29 cellular contexts compared by ENCODE assay signal in genomic region chr5:11803436-11803835, GRCh38.
"Had no signal": no experiment of that assay in that cellular context is flagged by ENCODE, and none has a peak within 500 bp of the region (broad histone marks: within the 10 kb centered on the region; RNA-seq: fewer than 3 reads in every experiment).

No MANE protein-coding gene starts in this region.

- H3K4me1 ChIP-seq: heart right ventricle, lower lobe of right lung, parathyroid adenoma, psoas muscle, sigmoid colon, upper lobe of left lung, vagina had no signal

- H3K79me2 ChIP-seq: parathyroid adenoma had no signal

- DNase-seq: activated CD4-positive, alpha-beta T cell treated with anti-CD3 and anti-CD28 coated beads for 1 hour; activated CD4-positive, alpha-beta T cell treated with anti-CD3 and anti-CD28 coated beads, Interleukin-2, amount 50 U/mL, for 1 hour; activated CD8-positive, alpha-beta T cell treated with anti-CD3 and anti-CD28 coated beads for 36 hours; activated gamma-delta T cell treated with Interleukin-2 at 50 U/mL for 16 hours; activated naive CD4-positive, alpha-beta T cell treated with anti-CD3 and anti-CD28 coated beads, Interleukin-2, amount 50 U/mL, for 16 hours; activated T-cell treated with anti-CD3 and anti-CD28 coated beads, Interleukin-2, amount 50 U/mL, for 4 hours; amniotic stem cell; caudate nucleus; foreskin fibroblast; heart right ventricle; lower lobe of right lung; mesenchymal stem cell; naive thymus-derived CD8-positive, alpha-beta T cell; occipital lobe; psoas muscle; sigmoid colon; small intestine; stimulated activated CD4-positive, alpha-beta T cell treated with anti-CD3 and anti-CD28 coated beads, Interleukin-4, amount 100 ng/mL, for 24 hours; stimulated activated CD8-positive, alpha-beta memory T cell treated with anti-CD3 and anti-CD28 coated beads, Interleukin-4, amount 100 ng/mL, for 48 hours; stimulated activated naive CD8-positive, alpha-beta T cell treated with anti-CD3 and anti-CD28 coated beads, Interleukin-15, amount 100 ng/mL, for 72 hours; substantia nigra; T1000; upper lobe of left lung had no signal

- ATAC-seq: activated CD8-positive, alpha-beta T cell treated with anti-CD3 and anti-CD28 coated beads for 36 hours; activated T-cell treated with anti-CD3 and anti-CD28 coated beads, Interleukin-2, amount 50 U/mL, for 4 hours; activated T-helper 17 cell treated with anti-CD3 and anti-CD28 coated beads, Interleukin-2, amount 50 U/mL, for 72 hours; esophagus mucosa; heart right ventricle; lower lobe of right lung; naive thymus-derived CD8-positive, alpha-beta T cell; psoas muscle; stimulated activated memory B cell treated with anti-CD40 and anti-IgM and Interleukin-4, amounts not matched to agents 10 μg/mL and 1 μg/mL and 100 μg/mL, for 72 hours; stimulated activated naive CD8-positive, alpha-beta T cell treated with anti-CD3 and anti-CD28 coated beads, Interleukin-15, amount 100 ng/mL, for 72 hours; WTC11 had no signal

- H3K27me3 ChIP-seq: heart right ventricle, sigmoid colon, upper lobe of left lung, vagina had no signal

- H3K27ac ChIP-seq: heart right ventricle, lower lobe of right lung, parathyroid adenoma, psoas muscle, sigmoid colon, upper lobe of left lung, vagina had no signal

- H2AFZ ChIP-seq: parathyroid adenoma had no signal

- H3K36me3 ChIP-seq: heart right ventricle, lower lobe of right lung, sigmoid colon, upper lobe of left lung, vagina had no signal

- H3K9me3 ChIP-seq: heart right ventricle, lower lobe of right lung, psoas muscle, sigmoid colon, upper lobe of left lung, vagina had no signal

- H3K4me3 ChIP-seq: heart right ventricle, lower lobe of right lung, psoas muscle, sigmoid colon, upper lobe of left lung, vagina had no signal

- H3K9ac ChIP-seq: parathyroid adenoma had no signal
